ENCODE assay signal across 8 cellular contexts in genomic region chr11:29343465-29344333, GRCh38.
A peak's percentile ranks its signal among the peaks of the same experiment; 100 is the strongest.
DNase-seq lines count a peak whose midpoint lies in the region; ATAC-seq, FAIRE-seq and TF ChIP-seq lines count a peak whose summit lies in the region.

No MANE protein-coding gene starts in this region.

- no peaks in the 10 kb centered on the region for H3K36me3 ChIP-seq in SK-N-SH (replicated peaks in 1 of 2; ENCODE audit: control insufficient read depth in 1 of 2, insufficient read depth in 2 of 2, low read length in 1 of 2)

- peak; percentile 99 for ATAC-seq in GM21529 (IDR thresholded peaks at IDR 0.05; ENCODE audit: unreplicated experiment)

- H3K27ac ChIP-seq in SK-N-SH (ENCODE audit: low read depth in 2 of 2, low read length in 1 of 2): no peak overlapping the region

- POLR2A ChIA-PET in SK-N-SH (lab: Yijun Ruan, JAX): no interaction called here

- peak; percentile 96 for TF ChIP-seq CTCF in SK-N-SH (IDR thresholded peaks at IDR 0.05)

- H2AFZ ChIP-seq in SK-N-SH (ENCODE audit: low read depth): peak overlapping the region; percentile 72; the same call in 1 of the 2 replicates

- peak; percentile 52 for TF ChIP-seq RAD21 in SK-N-SH (IDR thresholded peaks at IDR 0.05; ENCODE audit: low read length)

- no peaks in the 10 kb centered on the region for H3F3A ChIP-seq in SK-N-SH (replicated peaks; ENCODE audit: insufficient read depth)

- peak overlapping the region; percentile 57; the same call in 1 of the 2 replicates for H3K4me2 ChIP-seq in SK-N-SH

- no peak overlapping the region for H3K9ac ChIP-seq in SK-N-SH

- CTCF ChIA-PET in SK-N-SH (lab: Yijun Ruan, JAX): interaction anchor here (0.6 to 1.7 kb wide), 27 partner anchors 9 to 1586 kb away, joined by 3 to 29 read pairs (median 4); no protein-coding TSS in a partner anchor

- H3K9me3 ChIP-seq in SK-N-SH: no peaks in the 10 kb centered on the region

- no peaks in the 10 kb centered on the region for H4K20me1 ChIP-seq in SK-N-SH (ENCODE audit: insufficient read depth)

- H3K79me2 ChIP-seq in SK-N-SH (ENCODE audit: insufficient read depth): no peaks in the 10 kb centered on the region

- no peaks in the 10 kb centered on the region for H3K9me2 ChIP-seq in SK-N-SH

- H3K27me3 ChIP-seq in SK-N-SH (ENCODE audit: insufficient read depth): no peaks in the 10 kb centered on the region

- peak overlapping the region; percentile 24 to 49 for H3K4me3 ChIP-seq in SK-N-SH (ENCODE audit: low read depth in 2 of 2, low read length in 1 of 2)

- no peak for FAIRE-seq in urothelium cell line (lab: Jason Lieb, UNC)

- no peaks in the 10 kb centered on the region for H3K4me1 ChIP-seq in SK-N-SH (ENCODE audit: control insufficient read depth in 1 of 2, insufficient read depth in 2 of 2, low read depth in 1 of 2, low read length in 1 of 2)

- DNase-seq in activated gamma-delta T cell treated with Interleukin-2 at 50 U/mL for 16 hours (peak; percentile 3), activated gamma-delta T cell (lab: John Stamatoyannopoulos, UW) (no peak), HPDE6-E6E7 (ENCODE audit: extremely low spot score) (peak; percentile 45), SK-N-SH (peak; percentile 36), ecto neural progenitor cell (ENCODE audit: low spot score) (peak; percentile 78), midbrain (lab: John Stamatoyannopoulos, UW) (peak; percentile 47), urothelium cell line (ENCODE audit: low spot score) (peak; percentile 68)

- TF ChIP-seq EP300 in SK-N-SH (IDR thresholded peaks at IDR 0.05; ENCODE audit: borderline replicate concordance in 1 of 2, low read depth in 1 of 2, low read length in 1 of 2): no peak

- 9% methylated on average over 8 of the region's 8 CpGs for WGBS in SK-N-SH (ENCODE audit: low lambda C conversion rate)

TF ChIP-seq in SK-N-SH, 30 proteins besides CTCF, POLR2A, EP300 and RAD21:
- TF ChIP-seq GABPA (IDR thresholded peaks at IDR 0.05; ENCODE audit: low read depth) (no peak), SMC3 (IDR thresholded peaks at IDR 0.05; ENCODE audit: low read depth, low read length) (peak; percentile 37), USF1 (IDR thresholded peaks at IDR 0.05; ENCODE audit: borderline replicate concordance, low read depth) (no peak), POLR2AphosphoS5 (IDR thresholded peaks at IDR 0.05; ENCODE audit: low read depth, low read length) (no peak)
